In genomic region chr11:122505304-122506006, GRCh38 we compare ENCODE assay signal across 8 cellular contexts.
A peak's percentile ranks its signal among the peaks of the same experiment; 100 is the strongest.
DNase-seq lines count a peak whose midpoint lies in the region; ATAC-seq and TF ChIP-seq lines count a peak whose summit lies in the region.

No MANE protein-coding gene starts in this region.

- peak; percentile 23 for DNase-seq in NCI-H1436 (lab: John Stamatoyannopoulos, UW)
- no peak for DNase-seq in NCI-H1436 treated with DMSO at 0.1 percent for 48 hours (lab: John Stamatoyannopoulos, UW)
- peak; percentile 85 for DNase-seq in NCI-H2227 (lab: John Stamatoyannopoulos, UW; ENCODE audit: unreplicated experiment)
- DNase-seq in activated CD4-positive, alpha-beta T cell treated with anti-CD3 and anti-CD28 coated beads for 1 hour = peak; percentile 15
- peak; percentile 48 to 75 for DNase-seq in dermis microvascular lymphatic vessel endothelial cell (ENCODE audit: low read depth in 2 of 2)
- peak; percentile 32 to 41 for DNase-seq in stimulated activated CD4-positive, alpha-beta T cell treated with anti-CD3 and anti-CD28 coated beads, Interleukin-4, amount 100 ng/mL, for 48 hours (ENCODE audit: low read depth in 2 of 2)

- no peaks in the 10 kb centered on the region for H3K27me3 ChIP-seq in liver (ENCODE audit: control insufficient read depth in 4 of 4, insufficient read depth in 4 of 4, low read length in 3 of 4)

- TF ChIP-seq CTCF in liver (IDR thresholded peaks at IDR 0.05; ENCODE audit: low read depth, low read length, missing input control) = peak; percentile 97

- ATAC-seq in HG03060 (IDR thresholded peaks at IDR 0.05; ENCODE audit: low read depth, unreplicated experiment) = peak; percentile 71

- no peaks in the 10 kb centered on the region for H3K36me3 ChIP-seq in liver (ENCODE audit: control insufficient read depth in 4 of 4, insufficient read depth in 3 of 4, low read depth in 1 of 4, low read length in 3 of 4)

- peak; percentile 97 for TF ChIP-seq RAD21 in liver (IDR thresholded peaks at IDR 0.05)

- H3K4me3 ChIP-seq in liver (ENCODE audit: low read depth in 1 of 3, low read length in 3 of 3) = no peak overlapping the region

- no peaks in the 10 kb centered on the region for H3K9me3 ChIP-seq in liver (ENCODE audit: control insufficient read depth in 4 of 4, low read length in 3 of 4)

- no peak overlapping the region for H3K9ac ChIP-seq in liver (ENCODE audit: low read depth in 1 of 2, low read length in 2 of 2)

- peaks cover 0 to 5% (median 2%) of the 10 kb centered on the region in 4 donors for H3K4me1 ChIP-seq in liver (ENCODE audit: control insufficient read depth in 4 of 4, insufficient read depth in 4 of 4, low read length in 3 of 4)

- H3K27ac ChIP-seq in liver (ENCODE audit: low read depth in 1 of 2, low read length in 2 of 2) = no peak overlapping the region

- 47% methylated on average over 8 of the region's 8 CpGs for WGBS in liver

TF ChIP-seq in liver, 16 proteins besides CTCF, POLR2A, EP300 and RAD21:
- TF ChIP-seq RXRA (IDR thresholded peaks at IDR 0.05) = peak in 1 of 2 donors; percentile 25
- no peak for TF ChIP-seq JUND (IDR thresholded peaks at IDR 0.05)
- no peak for TF ChIP-seq HNF4A (conservative IDR thresholded peaks at IDR 0.05)
